ENCODE assay signal across 30 cellular contexts in genomic region chr4:138301536-138301935, GRCh38. TPM values are rescaled to one million over a fixed set of nuclear protein-coding genes. Genes with fewer than 3 reads are reported as not detected.
A peak's percentile ranks its signal among the peaks of the same experiment; 100 is the strongest.
DNase-seq lines count a peak whose midpoint lies in the region; ATAC-seq and TF ChIP-seq lines count a peak whose summit lies in the region.
"Had no signal": no experiment of that assay in that cellular context is flagged by ENCODE, and none has a peak within 500 bp of the region (broad histone marks: within the 10 kb centered on the region; RNA-seq: fewer than 3 reads in every experiment).

No MANE protein-coding gene starts in this region.

- H3K27me3 ChIP-seq in MG63 = no peaks in the 10 kb centered on the region
- H3K27me3 ChIP-seq: ascending aorta, gastrocnemius medialis, ovary had no signal

- no peak overlapping the region for H3K4me3 Mint-ChIP-seq in activated T-cell treated with anti-CD3 and anti-CD28 coated beads, Interleukin-2, amount 50 U/mL, for 4 hours
- H3K4me3 Mint-ChIP-seq: activated CD4-positive, alpha-beta T cell treated with anti-CD3 and anti-CD28 coated beads, Interleukin-2, amount 10 ng/mL, durations not matched to agents 24 days and 14 days; activated naive CD8-positive, alpha-beta T cell; CD4-positive, alpha-beta T cell; memory B cell; T-helper 2 cell treated with Interferon-gamma antibody and Interleukin-4, amounts not matched to agents 5 μg/mL and 100 μg/mL, for 36 hours had no signal

- no peak for ATAC-seq in GM18858 (IDR thresholded peaks at IDR 0.05; ENCODE audit: unreplicated experiment)
- no peak for ATAC-seq in activated T-cell treated with anti-CD3 and anti-CD28 coated beads, Interleukin-2, amount 50 U/mL, for 4 hours
- ATAC-seq: gastrocnemius medialis had no signal

- H3K36me3 ChIP-seq in MG63 = no peaks in the 10 kb centered on the region
- H3K36me3 ChIP-seq: ascending aorta, gastrocnemius medialis, ovary had no signal

- H3K9me3 Mint-ChIP-seq in activated T-cell treated with anti-CD3 and anti-CD28 coated beads, Interleukin-2, amount 50 U/mL, for 4 hours = no peaks in the 10 kb centered on the region
- H3K9me3 Mint-ChIP-seq: activated CD4-positive, alpha-beta T cell treated with anti-CD3 and anti-CD28 coated beads, Interleukin-2, amount 10 ng/mL, durations not matched to agents 24 days and 14 days; CD4-positive, alpha-beta T cell; memory B cell; T-helper 2 cell treated with Interferon-gamma antibody and Interleukin-4, amounts not matched to agents 5 μg/mL and 100 μg/mL, for 36 hours had no signal

- H3K36me3 Mint-ChIP-seq in activated T-cell treated with anti-CD3 and anti-CD28 coated beads, Interleukin-2, amount 50 U/mL, for 4 hours (ENCODE audit: insufficient read depth) = no peaks in the 10 kb centered on the region
- H3K36me3 Mint-ChIP-seq: activated naive CD8-positive, alpha-beta T cell; memory B cell had no signal

- no peaks in the 10 kb centered on the region for H3K4me1 Mint-ChIP-seq in activated T-cell treated with anti-CD3 and anti-CD28 coated beads, Interleukin-2, amount 50 U/mL, for 4 hours (ENCODE audit: low read depth)
- H3K4me1 Mint-ChIP-seq: activated CD4-positive, alpha-beta T cell treated with anti-CD3 and anti-CD28 coated beads, Interleukin-2, amount 10 ng/mL, durations not matched to agents 24 days and 14 days; memory B cell had no signal

- DNase-seq in AG09319 (ENCODE audit: extremely low read depth, low read depth) (peak; percentile 8), MG63 (peak; percentile 2), amniotic stem cell (lab: John Stamatoyannopoulos, UW) (peak; percentile 9), islet precursor cell (peak; percentile 97)
- DNase-seq in activated CD4-positive, alpha-beta T cell treated with anti-CD3 and anti-CD28 coated beads for 1 hour = no peak
- DNase-seq in activated CD4-positive, CD25-positive, alpha-beta regulatory T cell (lab: John Stamatoyannopoulos, UW) = no peak
- DNase-seq in activated T-cell treated with anti-CD3 and anti-CD28 coated beads, Interleukin-2, amount 50 U/mL, for 4 hours = no peak
- DNase-seq: activated CD4-positive, alpha-beta T cell treated with anti-CD3 and anti-CD28 coated beads, Interleukin-2, amount 10 ng/mL, durations not matched to agents 24 days and 14 days; activated effector memory CD4-positive, alpha-beta T cell treated with anti-CD3 and anti-CD28 coated beads, Interleukin-2, amount 50 U/mL, for 16 hours; activated T-cell treated with anti-CD3 and anti-CD28 coated beads, Interleukin-2, amount 50 U/mL, for 1 hour; AML-193; caudate nucleus; CD4-positive, alpha-beta T cell; cortex of kidney; DMS79 treated with DMSO at 0.1 percent for 48 hours; gastrocnemius medialis; GOT3; NCI-H1105; NCI-H187; NCI-H2171; NCI-H510A treated with DMSO at 0.1 percent for 48 hours; NK-92 treated with Interleukin-12 subunit alpha and Interleukin-12 subunit beta, amount 100 ng/mL, for 24 hours; ovary; stimulated activated CD4-positive, alpha-beta T cell treated with anti-CD3 and anti-CD28 coated beads, Interleukin-1b, Interleukin-23, amount 100 ng/mL, for 48 hours; stimulated activated naive CD4-positive, alpha-beta T cell treated with Interleukin-2 at 50 U/mL for 16 hours had no signal

- TF ChIP-seq CTCF in AG09319 (IDR thresholded peaks at IDR 0.05; ENCODE audit: low read depth, low read length) = no peak

- no peaks in the 10 kb centered on the region for H3K27me3 Mint-ChIP-seq in activated T-cell treated with anti-CD3 and anti-CD28 coated beads, Interleukin-2, amount 50 U/mL, for 4 hours (ENCODE audit: low read depth)
- H3K27me3 Mint-ChIP-seq: activated CD4-positive, alpha-beta T cell treated with anti-CD3 and anti-CD28 coated beads, Interleukin-2, amount 10 ng/mL, durations not matched to agents 24 days and 14 days; CD4-positive, alpha-beta T cell had no signal

- no peaks in the 10 kb centered on the region for H3K9me3 ChIP-seq in MG63
- H3K9me3 ChIP-seq: ascending aorta, gastrocnemius medialis, ovary had no signal

- H3K4me3 ChIP-seq in MG63 = no peak overlapping the region
- H3K4me3 ChIP-seq: ascending aorta, gastrocnemius medialis, ovary had no signal

RNA-seq across cellular contexts. Expression of gene SLC7A11, which starts 59.4 kb away (rescaled TPM):
- 7.3 and 10.3 TPM in 2 replicates for total RNA-seq in MG63 (2014; rRNA removed; shearing (Covaris generic); ENCODE audit: low replicate concordance)
- total RNA-seq in activated T-cell treated with anti-CD3 and anti-CD28 coated beads, Interleukin-2, amount 50 U/mL, for 4 hours = 1 to 10 TPM in 2 of 3 donors, under 1 TPM in 1; 0.63 to 1.2 (median 1.0) TPM

Comparison
In these comparisons a context has a peak if more than half of its experiments do, and no peak if none do; other contexts are left out.
1. DNase-seq: peak in AG09319 (single experiment), MG63 (single experiment), amniotic stem cell (single experiment) and islet precursor cell (single experiment); none in activated CD4-positive, alpha-beta T cell treated with anti-CD3 and anti-CD28 coated beads for 1 hour (single experiment), activated CD4-positive, CD25-positive, alpha-beta regulatory T cell (0 of 4) and activated T-cell treated with anti-CD3 and anti-CD28 coated beads, Interleukin-2, amount 50 U/mL, for 4 hours (single experiment).